In the genomic region with DNA sequence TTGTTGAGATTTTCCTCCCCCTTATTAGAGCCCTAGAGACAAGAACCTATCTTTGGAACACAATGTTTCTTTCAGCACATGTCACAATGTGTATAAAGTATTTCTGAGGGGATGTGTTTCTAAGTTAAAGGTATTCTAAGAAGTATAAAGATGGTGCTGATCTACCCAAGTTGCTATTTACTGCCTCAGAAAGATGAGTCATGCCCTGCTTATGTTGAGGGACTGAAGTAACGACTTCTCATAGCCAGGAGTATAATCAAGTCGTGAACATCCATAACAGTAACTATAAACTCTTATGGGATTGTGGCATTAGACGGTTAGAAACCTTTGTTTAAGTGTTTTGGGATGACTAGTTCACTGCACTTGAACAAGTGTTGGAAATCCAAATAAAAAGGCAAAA, we compare ENCODE assay signal across 17 cellular contexts. TPM values are rescaled to one million over a fixed set of nuclear protein-coding genes. Genes with fewer than 3 reads are reported as not detected.
DNase-seq lines count a peak whose midpoint lies in the region; ATAC-seq, FAIRE-seq and TF ChIP-seq lines count a peak whose summit lies in the region.
"Had no signal": no experiment of that assay in that cellular context is flagged by ENCODE, and none has a peak within 500 bp of the region (broad histone marks: within the 10 kb centered on the region; RNA-seq: fewer than 3 reads in every experiment).

No MANE protein-coding gene starts in this region.

- in situ Hi-C loops in mammary epithelial cell (cut with MboI; ENCODE audit: low sequenced_read_pairs in 2 of 2) = no loop called here
- in situ Hi-C loops in HAP-1 (cut with MboI; ENCODE audit: low sequenced_read_pairs) = no loop called here

- peaks cover 11% of the 10 kb centered on the region for H3K4me1 ChIP-seq in left ventricle myocardium inferior
- H3K4me1 ChIP-seq in mammary epithelial cell (ENCODE audit: insufficient read depth, low read length) = no peaks in the 10 kb centered on the region
- H3K4me1 ChIP-seq in mesenchymal stem cell (ENCODE audit: control insufficient read depth, insufficient read depth, low read depth, low read length) = no peaks in the 10 kb centered on the region
- no peaks in the 10 kb centered on the region for H3K4me1 ChIP-seq in HAP-1
- H3K4me1 ChIP-seq in CD4-positive, alpha-beta memory T cell (ENCODE audit: insufficient read depth, low read length) = no peaks in the 10 kb centered on the region

- DNase-seq in left ventricle myocardium inferior = no peak
- DNase-seq in Right ventricle myocardium inferior (ENCODE audit: missing footprints) = no peak
- peak; percentile 16 for DNase-seq in mammary epithelial cell
- peak; percentile 82 for DNase-seq in mesenchymal stem cell
- DNase-seq in GM12892 (ENCODE audit: insufficient read length) = no peak
- DNase-seq in anterior cingulate cortex (lab: John Stamatoyannopoulos, UW) = no peak
- DNase-seq in HAP-1 (ENCODE audit: low spot score in 2 of 2) = no peak
- DNase-seq in CD4-positive, alpha-beta memory T cell = no peak
- DNase-seq: activated CD4-positive, CD25-positive, alpha-beta regulatory T cell; activated T-cell treated with anti-CD3 and anti-CD28 coated beads, Interleukin-2, amount 50 U/mL, for 24 hours; central memory CD4-positive, alpha-beta T cell; NCI-H1105 treated with DMSO at 0.1 percent for 48 hours had no signal

- no peak overlapping the region for H3K4me2 ChIP-seq in mammary epithelial cell (ENCODE audit: insufficient read depth, low read depth, low read length)
- no peak overlapping the region for H3K4me2 ChIP-seq in mesenchymal stem cell (ENCODE audit: low read length, poor library complexity, severe bottlenecking)

- no peak for TF ChIP-seq CTCF in left ventricle myocardium inferior (IDR thresholded peaks at IDR 0.05; ENCODE audit: borderline replicate concordance)
- TF ChIP-seq CTCF in mammary epithelial cell (conservative IDR thresholded peaks at IDR 0.05 in 1 of 2, IDR thresholded peaks at IDR 0.05 in 1 of 2; ENCODE audit: extremely low read depth in 1 of 2, insufficient read depth in 1 of 2, low read depth in 1 of 2, low read length in 2 of 2) = no peak

- no peak overlapping the region for H2BK15ac ChIP-seq in mesenchymal stem cell (ENCODE audit: low read depth, poor library complexity, severe bottlenecking)

- H2BK5ac ChIP-seq in mesenchymal stem cell (ENCODE audit: low read depth, low read length, poor library complexity, severe bottlenecking) = no peak overlapping the region

- no peak overlapping the region for H3K27ac Mint-ChIP-seq in CD4-positive, alpha-beta memory T cell
- H3K27ac Mint-ChIP-seq: activated T-cell treated with anti-CD3 and anti-CD28 coated beads, Interleukin-2, amount 50 U/mL, for 24 hours had no signal

- no peak for FAIRE-seq in GM12892 (lab: Jason Lieb, UNC)
- FAIRE-seq: G401.6 had no signal

- intact Hi-C loops in left ventricle myocardium inferior (cut with micrococcal nuclease) = no loop called here
- intact Hi-C loops in Right ventricle myocardium inferior (cut with DNase I) = no loop called here
- intact Hi-C loops in mammary epithelial cell (cut with micrococcal nuclease) = no loop called here
- intact Hi-C loops in CD4-positive, alpha-beta memory T cell (cut with micrococcal nuclease) = no loop called here

- H3K27me3 ChIP-seq in left ventricle myocardium inferior (ENCODE audit: low read depth) (no peaks in the 10 kb centered on the region), mammary epithelial cell (ENCODE audit: insufficient read depth, low read length) (no peaks in the 10 kb centered on the region), mesenchymal stem cell (ENCODE audit: control insufficient read depth in 1 of 2, insufficient read depth in 1 of 2, low read length in 2 of 2) (no peaks in the 10 kb centered on the region), HAP-1 (ENCODE audit: low read depth) (no peaks in the 10 kb centered on the region)
- H3K27me3 ChIP-seq in CD4-positive, alpha-beta memory T cell (ENCODE audit: insufficient read depth, low read length) = no peaks in the 10 kb centered on the region

- H3K4me1 Mint-ChIP-seq in CD4-positive, alpha-beta memory T cell = no peaks in the 10 kb centered on the region

- dilution Hi-C loops in mammary epithelial cell (cut with HindIII; ENCODE audit: low sequenced_read_pairs) = no loop called here

- H4K8ac ChIP-seq in mesenchymal stem cell (ENCODE audit: low read length) = no peak overlapping the region

- H4K20me1 ChIP-seq in mammary epithelial cell (ENCODE audit: insufficient read depth, low read length) = no peaks in the 10 kb centered on the region

- H3K9me3 ChIP-seq in left ventricle myocardium inferior (replicated peaks) (no peaks in the 10 kb centered on the region), mammary epithelial cell (replicated peaks; ENCODE audit: insufficient read depth, low read length) (no peaks in the 10 kb centered on the region), mesenchymal stem cell (ENCODE audit: control insufficient read depth, low read length) (no peaks in the 10 kb centered on the region), HAP-1 (no peaks in the 10 kb centered on the region)
- H3K9me3 ChIP-seq in CD4-positive, alpha-beta memory T cell (ENCODE audit: control insufficient read depth in 1 of 2, low read length in 2 of 2) = no peaks in the 10 kb centered on the region

- no peaks in the 10 kb centered on the region for H3K79me1 ChIP-seq in mesenchymal stem cell (replicated peaks; ENCODE audit: low read length, poor library complexity, severe bottlenecking)

- no TSS peak for BruUV-seq in mammary epithelial cell (replicated peaks; lab: Mats Ljungman, UMichigan)

- H2AFZ ChIP-seq in mammary epithelial cell (ENCODE audit: low read depth, low read length) (no peak overlapping the region), mesenchymal stem cell (ENCODE audit: low read depth, low read length) (no peak overlapping the region)

- H3K9me3 Mint-ChIP-seq in CD4-positive, alpha-beta memory T cell = no peaks in the 10 kb centered on the region
- H3K9me3 Mint-ChIP-seq: activated T-cell treated with anti-CD3 and anti-CD28 coated beads, Interleukin-2, amount 50 U/mL, for 24 hours had no signal

- TF ChIP-seq POLR2A in GM12892 (IDR thresholded peaks at IDR 0.05; ENCODE audit: low read depth, low read length) = no peak

- H2AK5ac ChIP-seq in mesenchymal stem cell (ENCODE audit: low read length, severe bottlenecking) = no peak overlapping the region

- WGBS in mammary epithelial cell (ENCODE audit: low coverage, missing lambda C conversion rate) = 41% methylated on average over 3 of the region's 3 CpGs
- WGBS in mesenchymal stem cell = no CpG with 5 or more reads among the region's 3 CpGs

- H3K36me3 Mint-ChIP-seq in CD4-positive, alpha-beta memory T cell = no peaks in the 10 kb centered on the region

- CTCF ChIA-PET in mammary epithelial cell (lab: Charles Lee; ENCODE audit: low non-redundant PET) = no interaction called here
- CTCF ChIA-PET in CD4-positive, alpha-beta memory T cell (lab: Charles Lee; ENCODE audit: partially characterized antibody) = no interaction called here

- H3K4me3 ChIP-seq in left ventricle myocardium inferior = no peak overlapping the region
- no peak overlapping the region for H3K4me3 ChIP-seq in mammary epithelial cell (replicated peaks in 1 of 3; ENCODE audit: insufficient read depth in 1 of 3, low read depth in 2 of 3, low read length in 3 of 3)
- no peak overlapping the region for H3K4me3 ChIP-seq in mesenchymal stem cell (ENCODE audit: insufficient read depth in 1 of 2, low read depth in 1 of 2, low read length in 2 of 2)
- H3K4me3 ChIP-seq in HAP-1 = no peak overlapping the region
- H3K4me3 ChIP-seq in CD4-positive, alpha-beta memory T cell (ENCODE audit: low read length in 2 of 2) = no peak overlapping the region
- H3K4me3 ChIP-seq: lung had no signal

- POLR2A ChIA-PET in CD4-positive, alpha-beta memory T cell (lab: Charles Lee; ENCODE audit: partially characterized antibody) = no interaction called here

- H3K27ac ChIP-seq in left ventricle myocardium inferior (replicated peaks) = peak overlapping the region; percentile 9
- no peak overlapping the region for H3K27ac ChIP-seq in mammary epithelial cell (ENCODE audit: insufficient read depth, low read depth, low read length)
- H3K27ac ChIP-seq in mesenchymal stem cell (ENCODE audit: low read length, poor library complexity, severe bottlenecking) = no peak overlapping the region
- H3K27ac ChIP-seq in CD4-positive, alpha-beta memory T cell (ENCODE audit: low read depth, low read length) = no peak overlapping the region

- no peak overlapping the region for H3K14ac ChIP-seq in mesenchymal stem cell (ENCODE audit: low read length in 2 of 2)

- H3K4ac ChIP-seq in mesenchymal stem cell (ENCODE audit: low read depth in 1 of 2, low read length in 2 of 2) = no peak overlapping the region

- no peak overlapping the region for H3K4me3 Mint-ChIP-seq in CD4-positive, alpha-beta memory T cell
- H3K4me3 Mint-ChIP-seq: activated T-cell treated with anti-CD3 and anti-CD28 coated beads, Interleukin-2, amount 50 U/mL, for 24 hours had no signal

- H3K36me3 ChIP-seq in left ventricle myocardium inferior (no peaks in the 10 kb centered on the region), mammary epithelial cell (ENCODE audit: insufficient read depth, low read length) (no peaks in the 10 kb centered on the region), mesenchymal stem cell (ENCODE audit: control insufficient read depth in 1 of 2, insufficient read depth in 2 of 2, low read depth in 1 of 2, low read length in 2 of 2) (no peaks in the 10 kb centered on the region), HAP-1 (replicated peaks) (no peaks in the 10 kb centered on the region)
- no peaks in the 10 kb centered on the region for H3K36me3 ChIP-seq in CD4-positive, alpha-beta memory T cell (ENCODE audit: insufficient read depth, low read length)

- H3K27me3 Mint-ChIP-seq in CD4-positive, alpha-beta memory T cell = peaks cover 10 to 12% of the 10 kb centered on the region in 2 donors

- H2BK120ac ChIP-seq in mesenchymal stem cell (ENCODE audit: low read depth, low read length) = no peak overlapping the region

- no peak overlapping the region for H3K18ac ChIP-seq in mesenchymal stem cell (ENCODE audit: low read depth in 1 of 2, low read length in 2 of 2)

- no peak overlapping the region for H3K9ac ChIP-seq in mammary epithelial cell (ENCODE audit: insufficient read depth, low read length)
- H3K9ac ChIP-seq in mesenchymal stem cell (ENCODE audit: low read length) = no peak overlapping the region

- ATAC-seq in Right ventricle myocardium inferior = no peak

- no peak overlapping the region for H4K91ac ChIP-seq in mesenchymal stem cell (ENCODE audit: low read length)

- no peak overlapping the region for H2BK12ac ChIP-seq in mesenchymal stem cell (ENCODE audit: low read length in 2 of 2)

- no peak overlapping the region for H3K23ac ChIP-seq in mesenchymal stem cell (ENCODE audit: low read length in 2 of 2)

- no peaks in the 10 kb centered on the region for H3K79me2 ChIP-seq in mammary epithelial cell (ENCODE audit: insufficient read depth, low read length)

RNA-seq across cellular contexts. Expression of gene TMEM252, which starts 12.0 kb away (rescaled TPM):
- total RNA-seq in left ventricle myocardium inferior (not detected), Right ventricle myocardium inferior (not detected), mammary epithelial cell (not detected)
- polyA plus RNA-seq in mammary epithelial cell = not detected
- not detected for polyA minus RNA-seq in mammary epithelial cell
- polyA plus RNA-seq in mesenchymal stem cell (2013, experiment 1 of 2) = not detected
- polyA plus RNA-seq in mesenchymal stem cell (2013, experiment 2 of 2) = not detected
- not detected for polyA plus RNA-seq in GM12892 (2012; ENCODE audit: missing spikeins)
- total RNA-seq in CD4-positive, alpha-beta memory T cell = not detected
- not detected for polyA plus RNA-seq in CD4-positive, alpha-beta memory T cell
- total RNA-seq: glomerular endothelial cell, lung, posterior vena cava, temporal lobe had no signal
- polyA plus RNA-seq: lung had no signal

Comparison
In these comparisons a context has a peak if more than half of its experiments do, and no peak if none do; other contexts are left out.
1. DNase-seq: peak in mammary epithelial cell (single experiment) and mesenchymal stem cell (single experiment); none in left ventricle myocardium inferior (single experiment), Right ventricle myocardium inferior (single experiment), GM12892 (single experiment), anterior cingulate cortex (0 of 58), HAP-1 (0 of 2) and CD4-positive, alpha-beta memory T cell (0 of 5).